Comparison of ENCODE assay signal across 8 cellular contexts in genomic region chr4:57163530-57164459, GRCh38. TPM values are rescaled to one million over a fixed set of nuclear protein-coding genes. Genes with fewer than 3 reads are reported as not detected.
DNase-seq lines count a peak whose midpoint lies in the region; ATAC-seq, FAIRE-seq and TF ChIP-seq lines count a peak whose summit lies in the region.

No MANE protein-coding gene starts in this region.

- H3K36me3 ChIP-seq in psoas muscle (ENCODE audit: insufficient read depth in 1 of 2, low read depth in 1 of 2): no peaks in the 10 kb centered on the region

- H3K36me3 Mint-ChIP-seq in T-helper 17 cell (ENCODE audit: low read depth): peaks cover 6% of the 10 kb centered on the region

- H3K4me1 ChIP-seq in right cardiac atrium (ENCODE audit: control insufficient read depth, insufficient read depth, low read length): no peaks in the 10 kb centered on the region
- no peaks in the 10 kb centered on the region for H3K4me1 ChIP-seq in psoas muscle

- ATAC-seq in HG02840 (IDR thresholded peaks at IDR 0.05; ENCODE audit: low FRiP score, unreplicated experiment): peak; percentile 94
- ATAC-seq in T-helper 17 cell: peak; percentile 95
- peak; percentile 97 to 98 for ATAC-seq in right cardiac atrium
- peak; percentile 86 to 97 (median 96) for ATAC-seq in psoas muscle

- H3K4me3 Mint-ChIP-seq in T-helper 17 cell: peak overlapping the region; percentile 90

- H3K9me3 ChIP-seq in T-helper 17 cell (ENCODE audit: control insufficient read depth, low read length, poor library complexity, severe bottlenecking): no peaks in the 10 kb centered on the region
- no peaks in the 10 kb centered on the region for H3K9me3 ChIP-seq in right cardiac atrium (ENCODE audit: control insufficient read depth, low read length)
- H3K9me3 ChIP-seq in psoas muscle: no peaks in the 10 kb centered on the region

- H3K27ac Mint-ChIP-seq in T-helper 17 cell: peak overlapping the region; percentile 24

- peaks cover 57% of the 10 kb centered on the region for H3K27me3 Mint-ChIP-seq in T-helper 17 cell

- H3K4me1 Mint-ChIP-seq in T-helper 17 cell: peaks cover 10% of the 10 kb centered on the region

- no peak overlapping the region for H3K27ac ChIP-seq in right cardiac atrium (ENCODE audit: low read length)
- H3K27ac ChIP-seq in psoas muscle: no peak overlapping the region

- TF ChIP-seq POLR2A in GM12891 (IDR thresholded peaks at IDR 0.05; ENCODE audit: low read depth, low read length): no peak

- intact Hi-C loops in right cardiac atrium (cut with DNase I) (loop anchor here in 3 of 4 donors (2.0 to 10.0 kb wide), 4 partner anchors 111 to 251 kb away; no protein-coding TSS in a partner anchor), psoas muscle (cut with DNase I) (no loop called here)

- 2% methylated on average over 61 of the region's 61 CpGs for WGBS in right cardiac atrium
- WGBS in psoas muscle, 3 donors: 2 to 3% (median 2%) methylated on average over 60 to 61 of the region's 61 CpGs

- peak overlapping the region; percentile 57 for H3K4me3 ChIP-seq in right cardiac atrium (ENCODE audit: low read length)
- H3K4me3 ChIP-seq in psoas muscle: peak overlapping the region; percentile 69

- peak; percentile 75 for TF ChIP-seq CTCF in psoas muscle (IDR thresholded peaks at IDR 0.05)

- DNase-seq in GM12891 (ENCODE audit: insufficient read length, low spot score) (peak; percentile 66), NCI-H1417 treated with DMSO at 0.1 percent for 48 hours (lab: John Stamatoyannopoulos, UW) (peak; percentile 54), T-helper 17 cell (peak; percentile 49 to 62 (median 51)), anterior cingulate cortex (lab: John Stamatoyannopoulos, UW) (peak; percentile 15 to 86 (median 73)), right cardiac atrium (peak; percentile 82 to 93 (median 93)), psoas muscle (peak; percentile 77 to 81), urothelium cell line (ENCODE audit: low spot score) (peak; percentile 90)

- FAIRE-seq in GM12891 (lab: Jason Lieb, UNC) (peak; percentile 99), urothelium cell line (lab: Jason Lieb, UNC) (peak; percentile 98)

- H3K27me3 ChIP-seq in right cardiac atrium (ENCODE audit: control insufficient read depth, insufficient read depth) (no peaks in the 10 kb centered on the region), psoas muscle (ENCODE audit: insufficient read depth in 3 of 3, low read length in 2 of 3) (peaks cover 0 to 1% (median 0%) of the 10 kb centered on the region in 3 donors)

TF ChIP-seq in GM12891, 5 proteins besides CTCF, POLR2A, EP300 and RAD21:
- TF ChIP-seq TAF1 (IDR thresholded peaks at IDR 0.05; ENCODE audit: low read depth, low read length) (no peak), POLR2AphosphoS5 (IDR thresholded peaks at IDR 0.05; ENCODE audit: low read depth, low read length) (no peak), SPI1 (IDR thresholded peaks at IDR 0.05; ENCODE audit: low read depth, low read length) (no peak), POU2F2 (IDR thresholded peaks at IDR 0.05; ENCODE audit: low read depth, low read length) (no peak), PAX5 (IDR thresholded peaks at IDR 0.05; ENCODE audit: insufficient read depth, low read length, severe bottlenecking) (no peak)

RNA-seq across cellular contexts. Expression of gene IGFBP7, which starts 53.6 kb away (rescaled TPM):
- 0.18 TPM for polyA plus RNA-seq in GM12891 (2012; ENCODE audit: low read depth, missing spikeins)
- total RNA-seq in T-helper 17 cell (under 1 TPM; 0.22 to 0.37 TPM), right cardiac atrium (100 to 1,000 TPM; 813 to 983 (median 905) TPM), psoas muscle (100 to 1,000 TPM in 2 of 4 donors, 10 to 100 TPM in 2; 89.0 to 152 (median 101) TPM)
- polyA plus RNA-seq in right cardiac atrium (809 TPM), psoas muscle (100 to 1,000 TPM in 1 of 3 donors, 10 to 100 TPM in 2; 82.4 to 175 (median 93.7) TPM)

Comparison
In these comparisons a context has a peak if more than half of its experiments do, and no peak if none do; other contexts are left out.
1. RNA of gene IGFBP7, which starts 53.6 kb away (total RNA-seq): 813 to 983 TPM in right cardiac atrium and 89.0 to 152 TPM in psoas muscle; 0.22 to 0.37 TPM in T-helper 17 cell; every median in the first group is over 10 times any median in the second.
2. intact Hi-C loops: an anchor here in right cardiac atrium (2.0 to 10.0 kb wide); none called in psoas muscle.
3. Peak in every context shown above with its lines, with median percentiles within 50 percentile points of each other: DNase-seq and ATAC-seq.